ENCODE assay signal across 7 cellular contexts in genomic region chr19:2977686-2978466, GRCh38. TPM values are rescaled to one million over a fixed set of nuclear protein-coding genes. Genes with fewer than 3 reads are reported as not detected.
DNase-seq lines count a peak whose midpoint lies in the region; ATAC-seq and TF ChIP-seq lines count a peak whose summit lies in the region.

No MANE protein-coding gene starts in this region.

- no peak overlapping the region for H3K27ac Mint-ChIP-seq in stimulated activated memory B cell treated with anti-CD40 and anti-IgM and Interleukin-4, amounts not matched to agents 10 μg/mL and 1 μg/mL and 100 μg/mL, for 72 hours

- no peaks in the 10 kb centered on the region for H3K27me3 ChIP-seq in Peyer's patch

- no peak for TF ChIP-seq POLR2A in Peyer's patch (IDR thresholded peaks at IDR 0.05)

- H3K27ac ChIP-seq in Peyer's patch = peak overlapping the region in 3 of 4 donors; percentile 16 to 49 (median 29)

- no peaks in the 10 kb centered on the region for H3K9me3 Mint-ChIP-seq in stimulated activated memory B cell treated with anti-CD40 and anti-IgM and Interleukin-4, amounts not matched to agents 10 μg/mL and 1 μg/mL and 100 μg/mL, for 72 hours

- H3K4me1 ChIP-seq in Peyer's patch = peaks cover 0 to 49% (median 12%) of the 10 kb centered on the region in 4 donors

- H3K4me1 Mint-ChIP-seq in stimulated activated memory B cell treated with anti-CD40 and anti-IgM and Interleukin-4, amounts not matched to agents 10 μg/mL and 1 μg/mL and 100 μg/mL, for 72 hours = peaks cover 24% of the 10 kb centered on the region

- H3K36me3 ChIP-seq in Peyer's patch = no peaks in the 10 kb centered on the region

- peaks cover 63% of the 10 kb centered on the region for H3K27me3 Mint-ChIP-seq in stimulated activated memory B cell treated with anti-CD40 and anti-IgM and Interleukin-4, amounts not matched to agents 10 μg/mL and 1 μg/mL and 100 μg/mL, for 72 hours

- H3K36me3 Mint-ChIP-seq in stimulated activated memory B cell treated with anti-CD40 and anti-IgM and Interleukin-4, amounts not matched to agents 10 μg/mL and 1 μg/mL and 100 μg/mL, for 72 hours = no peaks in the 10 kb centered on the region

- peak overlapping the region; percentile 94 for H3K4me3 Mint-ChIP-seq in stimulated activated memory B cell treated with anti-CD40 and anti-IgM and Interleukin-4, amounts not matched to agents 10 μg/mL and 1 μg/mL and 100 μg/mL, for 72 hours

- TF ChIP-seq CTCF in Peyer's patch (IDR thresholded peaks at IDR 0.05) (no peak), fibroblast of the aortic adventitia (IDR thresholded peaks at IDR 0.05; ENCODE audit: insufficient read depth, low read length) (no peak)

- no peaks in the 10 kb centered on the region for H3K9me3 ChIP-seq in Peyer's patch

- ATAC-seq in GM21526 (IDR thresholded peaks at IDR 0.05; ENCODE audit: low FRiP score, unreplicated experiment) (peak; percentile 5), GM21390 (IDR thresholded peaks at IDR 0.05; ENCODE audit: unreplicated experiment) (no peak)
- no peak for ATAC-seq in stimulated activated memory B cell treated with anti-CD40 and anti-IgM and Interleukin-4, amounts not matched to agents 10 μg/mL and 1 μg/mL and 100 μg/mL, for 72 hours

- DNase-seq in Peyer's patch (no peak), fibroblast of the aortic adventitia (ENCODE audit: low read depth) (no peak), LoVo (ENCODE audit: low spot score) (no peak), NCI-H1048 (lab: John Stamatoyannopoulos, UW) (no peak)

- H3K4me3 ChIP-seq in Peyer's patch = peak overlapping the region in 2 of 4 donors; percentile 48 to 52
- peak overlapping the region; percentile 33 for H3K4me3 ChIP-seq in fibroblast of the aortic adventitia (ENCODE audit: low read depth, low read length)

RNA-seq across cellular contexts. Expression of gene TLE6, which starts 0.5 kb away (rescaled TPM):
- total RNA-seq in Peyer's patch (1 to 10 TPM in 2 of 4 donors, not detected in 2; 1.9 to 2.5 TPM), fibroblast of the aortic adventitia (ENCODE audit: low replicate concordance) (0.18 TPM in 1 of 2 replicates, not detected in the other)

RNA-seq across cellular contexts. Expression of gene ZNF77, which starts 33.1 kb away (rescaled TPM):
- total RNA-seq in Peyer's patch (1 to 10 TPM; 3.7 to 7.5 (median 5.6) TPM), fibroblast of the aortic adventitia (ENCODE audit: low replicate concordance) (5.5 and 7.8 TPM in 2 replicates)

RNA-seq across cellular contexts. Expression of gene TLE2, which starts 51.2 kb away (rescaled TPM):
- total RNA-seq in Peyer's patch (10 to 100 TPM in 3 of 4 donors, 1 to 10 TPM in 1; 4.6 to 45.2 (median 29.2) TPM), fibroblast of the aortic adventitia (ENCODE audit: low replicate concordance) (5.2 and 12.8 TPM in 2 replicates)
